Comparison of ENCODE assay signal across 5 cellular contexts in genomic region chrX:153017174-153017573, GRCh38. TPM values are rescaled to one million over a fixed set of nuclear protein-coding genes. Genes with fewer than 3 reads are reported as not detected.
"Had no signal": no experiment of that assay in that cellular context is flagged by ENCODE, and none has a peak within 500 bp of the region (broad histone marks: within the 10 kb centered on the region; RNA-seq: fewer than 3 reads in every experiment).

No MANE protein-coding gene starts in this region.

RNA-seq across cellular contexts. Expression of gene PNMA5, which starts 23.3 kb away (rescaled TPM):
- total RNA-seq: HepG2, HT1080, IMR-90 had no signal
- polyA plus RNA-seq: HepG2, IMR-90 had no signal

RNA-seq across cellular contexts. Expression of gene PNMA3, which starts 39.1 kb away (rescaled TPM):
- total RNA-seq: HepG2, HT-29, IMR-90 had no signal
- polyA plus RNA-seq: HepG2, IgD-negative memory B cell had no signal

RNA-seq across cellular contexts. Expression of gene PNMA6A, which starts 55.1 kb away (rescaled TPM):
- total RNA-seq: HT-29 had no signal
